In the genomic region with DNA sequence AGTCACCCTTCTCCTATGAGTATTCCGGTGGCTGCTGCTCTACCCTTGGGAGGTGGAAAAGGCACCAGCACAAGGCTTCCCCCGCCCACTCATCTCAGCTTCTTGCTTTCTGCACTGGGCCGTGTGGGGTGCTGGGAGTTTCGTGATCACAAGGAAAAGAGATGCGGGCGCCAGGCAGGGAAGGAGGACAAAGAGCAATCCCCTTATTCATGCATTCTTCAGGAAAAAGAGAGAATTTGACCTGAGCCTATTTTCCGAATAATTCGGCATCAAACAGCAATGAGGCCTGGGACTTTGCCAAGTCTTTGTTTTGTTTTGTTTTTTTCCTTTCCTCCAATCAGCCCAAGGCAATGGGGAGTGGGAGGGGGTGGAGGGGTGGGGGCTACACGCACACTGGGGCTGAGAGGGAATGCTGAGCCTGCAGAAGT, we compare ENCODE assay signal across 1 cellular context.
TF ChIP-seq lines count a peak whose summit lies in the region.

No MANE protein-coding gene starts in this region.

TF ChIP-seq in IMR-90, 13 proteins besides CTCF, POLR2A, EP300 and RAD21 (continued from another document):
- TF ChIP-seq, protein P1, sequence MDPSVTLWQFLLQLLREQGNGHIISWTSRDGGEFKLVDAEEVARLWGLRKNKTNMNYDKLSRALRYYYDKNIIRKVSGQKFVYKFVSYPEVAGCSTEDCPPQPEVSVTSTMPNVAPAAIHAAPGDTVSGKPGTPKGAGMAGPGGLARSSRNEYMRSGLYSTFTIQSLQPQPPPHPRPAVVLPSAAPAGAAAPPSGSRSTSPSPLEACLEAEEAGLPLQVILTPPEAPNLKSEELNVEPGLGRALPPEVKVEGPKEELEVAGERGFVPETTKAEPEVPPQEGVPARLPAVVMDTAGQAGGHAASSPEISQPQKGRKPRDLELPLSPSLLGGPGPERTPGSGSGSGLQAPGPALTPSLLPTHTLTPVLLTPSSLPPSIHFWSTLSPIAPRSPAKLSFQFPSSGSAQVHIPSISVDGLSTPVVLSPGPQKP (IDR thresholded peaks at IDR 0.05; ENCODE audit: borderline replicate concordance, low read depth, low read length), result no peak
- TF ChIP-seq BHLHE40 (IDR thresholded peaks at IDR 0.05; ENCODE audit: low read depth, low read length) (no peak), RCOR1 (IDR thresholded peaks at IDR 0.05; ENCODE audit: insufficient replicate concordance, low read length) (no peak), MAFK (IDR thresholded peaks at IDR 0.05; ENCODE audit: low read depth, low read length) (no peak), RFX5 (IDR thresholded peaks at IDR 0.05; ENCODE audit: low read depth, low read length) (no peak)
